23 cellular contexts compared by ENCODE assay signal in genomic region chr9:116726606-116727005, GRCh38.
"Had no signal": no experiment of that assay in that cellular context is flagged by ENCODE, and none has a peak within 500 bp of the region (broad histone marks: within the 10 kb centered on the region; RNA-seq: fewer than 3 reads in every experiment).

No MANE protein-coding gene starts in this region.

- DNase-seq: Kasumi-1, MV-4-11, NCI-H1048, NCI-H1105, NCI-H1417, NCI-H1436 treated with DMSO at 0.1 percent for 48 hours, NCI-H1694, NCI-H187 treated with DMSO at 0.1 percent for 48 hours, NCI-H2029 treated with DMSO at 0.1 percent for 48 hours, NCI-H2227 treated with DMSO at 0.1 percent for 48 hours, NCI-H524, NCI-H526 treated with DMSO at 0.1 percent for 48 hours, NCI-H774, Right ventricle myocardium superior, RPMI8226, SIG-M5 had no signal

- FAIRE-seq: HTR-8/SVneo, K562, RCC 7860 had no signal

- H3K4me3 ChIP-seq: K562, SJSA1, SK-N-MC had no signal

- H3K4me1 ChIP-seq: SJSA1 had no signal

- H3K27ac ChIP-seq: HL-60, KMS-11, SJSA1, SK-N-MC had no signal

- H3K9me3 ChIP-seq: SJSA1 had no signal

- H3K4me2 ChIP-seq: KMS-11 had no signal

- H3K36me3 ChIP-seq: SJSA1 had no signal

- H3K9ac ChIP-seq: KMS-11 had no signal

- ATAC-seq: K562 had no signal

- H3K27me3 ChIP-seq: SJSA1 had no signal
